Comparison of ENCODE assay signal across 9 cellular contexts in the genomic region with DNA sequence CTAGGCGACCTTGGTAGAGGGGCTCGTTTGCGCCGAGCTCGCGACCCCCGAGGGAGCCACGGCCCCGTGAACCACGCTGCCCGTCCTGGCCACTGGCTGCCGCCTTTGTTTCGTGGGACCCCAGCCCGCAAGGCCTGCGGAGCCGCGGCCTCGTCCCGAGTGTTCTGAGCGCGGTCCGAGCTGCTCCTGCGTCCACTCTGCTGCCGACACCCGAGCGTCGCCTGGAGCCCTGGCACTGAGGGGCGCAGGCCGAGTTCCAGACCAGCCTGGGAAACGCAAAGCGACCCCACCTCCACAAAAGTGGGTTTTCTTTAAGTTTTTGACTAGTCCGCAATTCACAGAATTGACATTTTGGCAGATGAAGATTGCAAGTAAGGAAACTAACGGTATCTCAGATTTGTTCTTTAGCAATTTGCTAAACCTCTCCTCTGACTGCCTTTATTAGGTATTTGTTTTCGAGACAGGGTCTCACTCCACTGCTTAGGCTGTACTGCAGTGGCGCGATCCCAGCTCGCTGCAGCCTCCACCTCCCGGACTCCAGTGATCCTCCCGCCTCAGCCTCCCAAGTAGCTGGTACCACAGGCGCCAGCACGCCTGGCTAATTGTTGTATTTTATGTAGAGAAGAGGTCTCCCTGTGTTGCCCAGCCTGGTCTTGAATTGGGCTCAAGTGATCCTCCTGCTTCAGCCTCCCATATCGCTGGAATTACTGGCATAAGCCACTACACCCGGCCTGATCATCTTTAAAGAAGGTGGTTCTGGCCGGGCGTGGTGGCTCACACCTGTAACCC. TPM values are rescaled to one million over a fixed set of nuclear protein-coding genes. Genes with fewer than 3 reads are reported as not detected.
DNase-seq lines count a peak whose midpoint lies in the region; ATAC-seq and TF ChIP-seq lines count a peak whose summit lies in the region.
"Had no signal": no experiment of that assay in that cellular context is flagged by ENCODE, and none has a peak within 500 bp of the region (broad histone marks: within the 10 kb centered on the region; RNA-seq: fewer than 3 reads in every experiment).

No MANE protein-coding gene starts in this region.

- H3K4me1 ChIP-seq in H9 (ENCODE audit: insufficient read depth, low read length) = no peaks in the 10 kb centered on the region
- H3K4me1 ChIP-seq in hepatocyte (ENCODE audit: insufficient read depth) = peaks cover 16% of the 10 kb centered on the region
- H3K4me1 ChIP-seq in spleen = peaks cover 22 to 53% (median 44%) of the 10 kb centered on the region in 6 donors

- no peak overlapping the region for H2AK5ac ChIP-seq in H9 (ENCODE audit: insufficient read length, low read length)

- DNase-seq in H9 (no peak), hepatocyte (ENCODE audit: low spot score) (peak; percentile 44), spleen (peak; percentile 80), NCI-H446 treated with DMSO at 0.1 percent for 48 hours (lab: John Stamatoyannopoulos, UW) (no peak), omental fat pad (ENCODE audit: low spot score) (no peak)
- no peak for DNase-seq in activated CD4-positive, alpha-beta memory T cell treated with anti-CD3 and anti-CD28 coated beads for 36 hours
- DNase-seq in stimulated activated CD4-positive, alpha-beta T cell treated with anti-CD3 and anti-CD28 coated beads, Interleukin-2, amount 100 ng/mL, for 24 hours = no peak
- no peak for DNase-seq in stimulated activated CD4-positive, alpha-beta T cell treated with anti-CD3 and anti-CD28 coated beads, Interleukin-4, amount 100 ng/mL, for 1 hour

- no peak overlapping the region for H2BK15ac ChIP-seq in H9 (ENCODE audit: low read depth, low read length)

- peaks cover 3 to 9% of the 10 kb centered on the region in 2 experiments; a peak in 2 of 4 replicates for H3K4me1 Mint-ChIP-seq in H9
- H3K4me1 Mint-ChIP-seq in activated CD4-positive, alpha-beta memory T cell treated with anti-CD3 and anti-CD28 coated beads for 36 hours (ENCODE audit: low read depth) = peaks cover 27% of the 10 kb centered on the region

- H3K27me3 ChIP-seq in H9 (ENCODE audit: insufficient read depth, low read length) (no peaks in the 10 kb centered on the region; the same call in 1 of the 2 replicates), hepatocyte (no peaks in the 10 kb centered on the region), spleen (replicated peaks in 1 of 7) (no peaks in the 10 kb centered on the region)

- no peak for ATAC-seq in omental fat pad (ENCODE audit: low FRiP score)

- WGBS in H9 (ENCODE audit: extremely low coverage, insufficient read length, low lambda C conversion rate) = no CpG with 5 or more reads among the region's 45 CpGs
- WGBS in hepatocyte (ENCODE audit: low lambda C conversion rate, missing lambda C conversion rate) = 47% methylated on average over 35 of the region's 45 CpGs
- 45 to 63% (median 47%) methylated on average over 32 to 45 of the region's 45 CpGs for WGBS in spleen, 5 donors

- H3K4ac ChIP-seq in H9 (ENCODE audit: low read depth, low read length) = no peak overlapping the region

- H3K27me3 Mint-ChIP-seq in H9 (ENCODE audit: low read depth) = no peaks in the 10 kb centered on the region; the same call in none of the 2 replicates
- H3K27me3 Mint-ChIP-seq in activated CD4-positive, alpha-beta memory T cell treated with anti-CD3 and anti-CD28 coated beads for 36 hours = no peaks in the 10 kb centered on the region

- H3K4me3 ChIP-seq in hepatocyte = peak overlapping the region; percentile 52
- peak overlapping the region; percentile 38 to 85 (median 72) for H3K4me3 ChIP-seq in spleen

- TF ChIP-seq POLR2A in spleen (IDR thresholded peaks at IDR 0.05) = no peak

- peaks cover 14 to 23% (median 15%) of the 10 kb centered on the region in 3 experiments for H3K36me3 Mint-ChIP-seq in H9 (ENCODE audit: insufficient read depth in 1 of 3, low read depth in 3 of 3)
- peaks cover 13% of the 10 kb centered on the region for H3K36me3 Mint-ChIP-seq in activated CD4-positive, alpha-beta memory T cell treated with anti-CD3 and anti-CD28 coated beads for 36 hours

- no peak overlapping the region for H2BK12ac ChIP-seq in H9 (ENCODE audit: insufficient read length, low read depth, low read length)

- H3K9me2 ChIP-seq in hepatocyte (replicated peaks; ENCODE audit: insufficient read depth) = no peaks in the 10 kb centered on the region

- no peak overlapping the region for H4K91ac ChIP-seq in H9 (ENCODE audit: insufficient read length, low read depth, low read length)

- no peak overlapping the region for H3K27ac ChIP-seq in H9 (ENCODE audit: insufficient read length, low read depth, low read length)
- peak overlapping the region; percentile 94 for H3K27ac ChIP-seq in hepatocyte
- H3K27ac ChIP-seq in spleen = peak overlapping the region; percentile 67 to 100 (median 99)

- H3K56ac ChIP-seq in H9 (ENCODE audit: insufficient read length, low read depth, low read length) = no peak overlapping the region

- no peak overlapping the region for H4K5ac ChIP-seq in H9 (ENCODE audit: insufficient read length, low read depth, low read length)

- TF ChIP-seq CTCF in H9 (conservative IDR thresholded peaks at IDR 0.05) (no peak), hepatocyte (IDR thresholded peaks at IDR 0.05; ENCODE audit: poor library complexity) (no peak), spleen (IDR thresholded peaks at IDR 0.05 in 8 of 11, conservative IDR thresholded peaks at IDR 0.05 in 3 of 11) (no peak), omental fat pad (IDR thresholded peaks at IDR 0.05) (no peak)

- peaks cover 16% of the 10 kb centered on the region for H3K23me2 ChIP-seq in H9 (ENCODE audit: insufficient read length, low read depth, low read length, poor library complexity, severe bottlenecking)

- H4K20me1 ChIP-seq in H9 (ENCODE audit: control insufficient read depth, insufficient read depth, insufficient read length) (no peaks in the 10 kb centered on the region), hepatocyte (ENCODE audit: insufficient read depth, poor library complexity, severe bottlenecking) (peaks cover 8% of the 10 kb centered on the region)

- H3K4me3 Mint-ChIP-seq in H9 = peak overlapping the region; percentile 93 to 97
- H3K4me3 Mint-ChIP-seq in activated CD4-positive, alpha-beta memory T cell treated with anti-CD3 and anti-CD28 coated beads for 36 hours = peak overlapping the region; percentile 69

- no peak overlapping the region for H2BK5ac ChIP-seq in H9 (ENCODE audit: insufficient read length, low read length)

- peak overlapping the region; percentile 79 for H3K18ac ChIP-seq in H9 (ENCODE audit: insufficient read length, low read depth, low read length)

- no peaks in the 10 kb centered on the region for H3K36me3 ChIP-seq in hepatocyte (replicated peaks; ENCODE audit: insufficient read depth, low read depth)
- peaks cover 0 to 42% (median 2%) of the 10 kb centered on the region in 6 donors for H3K36me3 ChIP-seq in spleen

- intact Hi-C loops in activated CD4-positive, alpha-beta memory T cell treated with anti-CD3 and anti-CD28 coated beads for 36 hours (cut with micrococcal nuclease) = loop anchor here (1.0 to 2.0 kb wide), 7 partner anchors 10 to 239 kb away; partner anchors contain the start of genes LRRC56 and SIGIRR
- intact Hi-C loops in spleen (cut with DNase I; ENCODE audit: low total_unique reads) = no loop called here

- H3K9me3 ChIP-seq in H9 (ENCODE audit: control insufficient read depth, low read depth, low read length) (no peaks in the 10 kb centered on the region), hepatocyte (ENCODE audit: low read depth) (no peaks in the 10 kb centered on the region), spleen (no peaks in the 10 kb centered on the region)

- H3K14ac ChIP-seq in H9 (ENCODE audit: insufficient read depth, low read length) = peak overlapping the region; percentile 90

- H3T11ph ChIP-seq in H9 (ENCODE audit: low read length) = no peak overlapping the region

- no peak overlapping the region for H2BK120ac ChIP-seq in H9 (ENCODE audit: low read depth, low read length, poor library complexity, severe bottlenecking)

- no peak overlapping the region for H2BK20ac ChIP-seq in H9 (ENCODE audit: low read depth, low read length, poor library complexity, severe bottlenecking)

- H2AFZ ChIP-seq in H9 (ENCODE audit: low read length) = no peak overlapping the region
- peak overlapping the region; percentile 73 for H2AFZ ChIP-seq in hepatocyte

- no peak overlapping the region for H3K23ac ChIP-seq in H9 (ENCODE audit: insufficient read length, low read depth, low read length)

- H3K9me3 Mint-ChIP-seq in H9 = no peaks in the 10 kb centered on the region
- H3K9me3 Mint-ChIP-seq in activated CD4-positive, alpha-beta memory T cell treated with anti-CD3 and anti-CD28 coated beads for 36 hours = no peaks in the 10 kb centered on the region

- peak overlapping the region; percentile 56 for H3K9ac ChIP-seq in H9 (ENCODE audit: extremely low read depth, insufficient read length, low read length)

- no peaks in the 10 kb centered on the region for H3K79me1 ChIP-seq in H9 (ENCODE audit: insufficient read depth, low read depth, low read length, poor library complexity, severe bottlenecking)

- H3K27ac Mint-ChIP-seq in H9 = peak overlapping the region in 1 of 3 experiments; percentile 87; a peak in 1 of 7 replicates
- H3K27ac Mint-ChIP-seq in activated CD4-positive, alpha-beta memory T cell treated with anti-CD3 and anti-CD28 coated beads for 36 hours = peak overlapping the region; percentile 69

- CTCF ChIA-PET in activated CD4-positive, alpha-beta memory T cell treated with anti-CD3 and anti-CD28 coated beads for 36 hours (lab: Charles Lee) = interaction anchor here (1.6 to 5.0 kb wide), 2 partner anchors 11 to 59 kb away, joined by 6 to 40 read pairs; no protein-coding TSS in a partner anchor

- H3K79me2 ChIP-seq in H9 (ENCODE audit: insufficient read depth, low read length) (peaks cover 2% of the 10 kb centered on the region; the same call in 1 of the 2 replicates), hepatocyte (peaks cover 48% of the 10 kb centered on the region)

- POLR2A ChIA-PET in activated CD4-positive, alpha-beta memory T cell treated with anti-CD3 and anti-CD28 coated beads for 36 hours (lab: Charles Lee) = no interaction called here

- H3K4me2 ChIP-seq in H9 (ENCODE audit: insufficient read depth, insufficient read length, low read length) (peak overlapping the region; percentile 91), hepatocyte (peak overlapping the region; percentile 95)

- no peak overlapping the region for H4K8ac ChIP-seq in H9 (replicated peaks; ENCODE audit: insufficient read length, low read depth, low read length)

RNA-seq across cellular contexts. Expression of gene RNH1, which starts 0.9 kb away (rescaled TPM):
- total RNA-seq in H9 (2021) (60.0 and 67.0 TPM in 2 replicates), hepatocyte (87.5 and 105 TPM in 2 replicates), spleen (100 to 1,000 TPM; 133 to 159 (median 147) TPM), omental fat pad (100 to 1,000 TPM; 218 to 259 (median 230) TPM)
- 100 to 1,000 TPM; 127 to 134 TPM for total RNA-seq in activated CD4-positive, alpha-beta memory T cell treated with anti-CD3 and anti-CD28 coated beads for 36 hours
- polyA plus RNA-seq in hepatocyte (199 and 200 TPM in 2 replicates), spleen (100 to 1,000 TPM in 1 of 3 donors, 10 to 100 TPM in 2; 72.8 to 143 (median 83.8) TPM)

RNA-seq across cellular contexts. Expression of gene HRAS, which starts 27.5 kb away (rescaled TPM):
- total RNA-seq in H9 (2021) (61.8 and 66.0 TPM in 2 replicates), hepatocyte (19.3 and 28.4 TPM in 2 replicates), spleen (10 to 100 TPM; 16.6 to 33.6 (median 30.3) TPM), omental fat pad (10 to 100 TPM; 30.1 to 44.9 (median 35.0) TPM)
- 10 to 100 TPM; 39.8 to 42.0 TPM for total RNA-seq in activated CD4-positive, alpha-beta memory T cell treated with anti-CD3 and anti-CD28 coated beads for 36 hours
- polyA plus RNA-seq in hepatocyte (57.9 and 84.0 TPM in 2 replicates), spleen (10 to 100 TPM; 70.0 to 90.9 (median 90.7) TPM)

RNA-seq across cellular contexts. Expression of gene LRRC56, which starts 29.4 kb away (rescaled TPM):
- total RNA-seq in H9 (2021) = 3.1 and 3.4 TPM in 2 replicates
- 1 to 10 TPM; 1.3 to 1.6 TPM for total RNA-seq in activated CD4-positive, alpha-beta memory T cell treated with anti-CD3 and anti-CD28 coated beads for 36 hours
- total RNA-seq in hepatocyte = 0.64 and 1.6 TPM in 2 replicates
- 0.40 and 1.2 TPM in 2 replicates for polyA plus RNA-seq in hepatocyte
- total RNA-seq in spleen = 1 to 10 TPM; 1.0 to 3.3 (median 2.2) TPM
- 1 to 10 TPM; 2.2 to 4.6 (median 4.1) TPM for polyA plus RNA-seq in spleen
- total RNA-seq in omental fat pad = under 1 TPM in 3 of 4 donors, not detected in 1; 0.24 to 0.38 (median 0.32) TPM
- total RNA-seq: HT1080 had no signal

RNA-seq across cellular contexts. Expression of gene LMNTD2, which starts 52.6 kb away (rescaled TPM):
- total RNA-seq in H9 (2021) (4.2 and 4.7 TPM in 2 replicates), hepatocyte (3.4 and 7.3 TPM in 2 replicates), spleen (10 to 100 TPM in 1 of 7 donors, 1 to 10 TPM in 6; 3.9 to 10.1 (median 6.3) TPM), omental fat pad (1 to 10 TPM in 3 of 4 donors, under 1 TPM in 1; 0.95 to 5.5 (median 1.7) TPM)
- total RNA-seq in activated CD4-positive, alpha-beta memory T cell treated with anti-CD3 and anti-CD28 coated beads for 36 hours = 1 to 10 TPM; 3.1 to 3.9 TPM
- polyA plus RNA-seq in hepatocyte (15.9 and 19.1 TPM in 2 replicates), spleen (1 to 10 TPM; 5.0 to 8.3 (median 5.1) TPM)

RNA-seq across cellular contexts. Expression of gene RASSF7, which starts 52.8 kb away (rescaled TPM):
- total RNA-seq in H9 (2021) = 26.3 and 30.0 TPM in 2 replicates
- total RNA-seq in activated CD4-positive, alpha-beta memory T cell treated with anti-CD3 and anti-CD28 coated beads for 36 hours = 10 to 100 TPM; 18.8 to 21.9 TPM
- total RNA-seq in hepatocyte = 47.6 and 75.8 TPM in 2 replicates
- polyA plus RNA-seq in hepatocyte = 104 and 130 TPM in 2 replicates
- 10 to 100 TPM in 6 of 7 donors, 1 to 10 TPM in 1; 8.3 to 39.6 (median 20.4) TPM for total RNA-seq in spleen
- polyA plus RNA-seq in spleen = 10 to 100 TPM; 29.7 to 34.5 (median 30.7) TPM
- total RNA-seq in omental fat pad = 10 to 100 TPM in 3 of 4 donors, 1 to 10 TPM in 1; 9.1 to 31.8 (median 13.4) TPM

Comparison
In these comparisons a context has a peak if more than half of its experiments do, and no peak if none do; other contexts are left out.
1. DNase-seq: peak in hepatocyte (single experiment) and spleen (single experiment); none in H9 (single experiment), activated CD4-positive, alpha-beta memory T cell treated with anti-CD3 and anti-CD28 coated beads for 36 hours (single experiment), stimulated activated CD4-positive, alpha-beta T cell treated with anti-CD3 and anti-CD28 coated beads, Interleukin-2, amount 100 ng/mL, for 24 hours (0 of 2), stimulated activated CD4-positive, alpha-beta T cell treated with anti-CD3 and anti-CD28 coated beads, Interleukin-4, amount 100 ng/mL, for 1 hour (single experiment), NCI-H446 treated with DMSO at 0.1 percent for 48 hours (single experiment) and omental fat pad (single experiment).